Comparison of ENCODE assay signal across 1 cellular context in the genomic region with DNA sequence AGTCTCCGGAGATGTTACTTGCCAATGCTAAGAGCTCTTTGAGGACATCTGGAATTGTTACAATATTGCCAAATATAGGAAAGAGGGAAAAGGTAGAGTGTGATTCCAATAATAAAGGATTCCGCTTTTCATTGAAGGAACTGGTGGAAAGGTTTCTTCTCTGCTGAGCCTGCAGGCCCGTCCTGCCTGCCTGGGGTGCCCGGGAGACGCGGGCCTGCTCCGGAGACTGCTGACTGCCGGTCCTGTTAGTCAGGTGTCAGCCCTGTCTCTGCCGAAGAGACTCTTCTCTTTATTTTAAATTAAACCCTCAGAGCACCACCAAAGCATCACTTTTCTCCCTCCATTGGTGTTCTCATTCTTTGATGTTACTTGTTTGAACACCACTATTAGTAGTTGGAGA.
TF ChIP-seq lines count a peak whose summit lies in the region.

No MANE protein-coding gene starts in this region.

TF ChIP-seq in GM23338, 12 proteins besides CTCF, POLR2A, EP300 and RAD21 (continued from another document):
- TF ChIP-seq, protein P1, sequence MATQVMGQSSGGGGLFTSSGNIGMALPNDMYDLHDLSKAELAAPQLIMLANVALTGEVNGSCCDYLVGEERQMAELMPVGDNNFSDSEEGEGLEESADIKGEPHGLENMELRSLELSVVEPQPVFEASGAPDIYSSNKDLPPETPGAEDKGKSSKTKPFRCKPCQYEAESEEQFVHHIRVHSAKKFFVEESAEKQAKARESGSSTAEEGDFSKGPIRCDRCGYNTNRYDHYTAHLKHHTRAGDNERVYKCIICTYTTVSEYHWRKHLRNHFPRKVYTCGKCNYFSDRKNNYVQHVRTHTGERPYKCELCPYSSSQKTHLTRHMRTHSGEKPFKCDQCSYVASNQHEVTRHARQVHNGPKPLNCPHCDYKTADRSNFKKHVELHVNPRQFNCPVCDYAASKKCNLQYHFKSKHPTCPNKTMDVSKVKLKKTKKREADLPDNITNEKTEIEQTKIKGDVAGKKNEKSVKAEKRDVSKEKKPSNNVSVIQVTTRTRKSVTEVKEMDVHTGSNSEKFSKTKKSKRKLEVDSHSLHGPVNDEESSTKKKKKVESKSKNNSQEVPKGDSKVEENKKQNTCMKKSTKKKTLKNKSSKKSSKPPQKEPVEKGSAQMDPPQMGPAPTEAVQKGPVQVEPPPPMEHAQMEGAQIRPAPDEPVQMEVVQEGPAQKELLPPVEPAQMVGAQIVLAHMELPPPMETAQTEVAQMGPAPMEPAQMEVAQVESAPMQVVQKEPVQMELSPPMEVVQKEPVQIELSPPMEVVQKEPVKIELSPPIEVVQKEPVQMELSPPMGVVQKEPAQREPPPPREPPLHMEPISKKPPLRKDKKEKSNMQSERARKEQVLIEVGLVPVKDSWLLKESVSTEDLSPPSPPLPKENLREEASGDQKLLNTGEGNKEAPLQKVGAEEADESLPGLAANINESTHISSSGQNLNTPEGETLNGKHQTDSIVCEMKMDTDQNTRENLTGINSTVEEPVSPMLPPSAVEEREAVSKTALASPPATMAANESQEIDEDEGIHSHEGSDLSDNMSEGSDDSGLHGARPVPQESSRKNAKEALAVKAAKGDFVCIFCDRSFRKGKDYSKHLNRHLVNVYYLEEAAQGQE (IDR thresholded peaks at IDR 0.05; ENCODE audit: unreplicated experiment): no peak
- no peak for TF ChIP-seq CREB1 (CRISPR knock-in tag; IDR thresholded peaks at IDR 0.05; ENCODE audit: low read depth)
- no peak for TF ChIP-seq STAT1 (IDR thresholded peaks at IDR 0.05; ENCODE audit: unreplicated experiment)
